14 cellular contexts compared by ENCODE assay signal in the genomic region with DNA sequence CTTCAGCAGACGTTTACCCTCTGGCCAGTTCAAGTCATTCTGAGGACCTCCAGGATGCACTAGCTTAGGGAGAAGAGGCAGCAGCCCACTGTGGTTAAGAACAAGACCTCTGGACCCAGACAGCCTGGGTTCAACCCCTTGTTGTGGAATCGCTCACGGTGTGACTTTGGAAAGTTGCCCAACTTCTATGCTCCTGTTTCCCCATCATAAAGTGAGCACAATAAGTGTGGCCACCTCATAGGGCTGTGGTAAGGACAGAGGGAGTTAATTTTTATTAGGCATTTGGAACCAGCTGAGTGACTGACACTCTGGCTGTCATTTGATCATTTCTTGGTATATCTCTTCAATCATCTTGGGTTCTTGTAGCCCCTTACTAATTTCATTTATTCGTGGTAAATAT. TPM values are rescaled to one million over a fixed set of nuclear protein-coding genes. Genes with fewer than 3 reads are reported as not detected.
"Had no signal": no experiment of that assay in that cellular context is flagged by ENCODE, and none has a peak within 500 bp of the region (broad histone marks: within the 10 kb centered on the region; RNA-seq: fewer than 3 reads in every experiment).

No MANE protein-coding gene starts in this region.

RNA-seq across cellular contexts. Expression of gene NPY4R2, which starts 31.6 kb away (rescaled TPM):
- total RNA-seq: heart right ventricle, kidney, kidney epithelial cell, left lobe of liver, left ventricle myocardium inferior, left ventricle myocardium superior, liver, lung microvascular endothelial cell, mammary epithelial cell, mesothelial cell of epicardium, mononuclear cell, myocyte had no signal
- polyA plus RNA-seq: heart right ventricle, hepatocyte, immature natural killer cell, liver had no signal
